8 cellular contexts compared by ENCODE assay signal in genomic region chr2:66577331-66578041, GRCh38.
DNase-seq lines count a peak whose midpoint lies in the region; ATAC-seq and TF ChIP-seq lines count a peak whose summit lies in the region.

No MANE protein-coding gene starts in this region.

- no peak overlapping the region for H3K27ac Mint-ChIP-seq in dendritic cell treated with granulocyte-macrophage colony-stimulating factor and Interleukin-4, amounts not matched to agents 40 ng/mL and 50 ng/mL, for 4 days

- TF ChIP-seq POLR2A in thyroid gland (IDR thresholded peaks at IDR 0.05): no peak

- H3K4me2 ChIP-seq in mesenchymal stem cell (ENCODE audit: low read length, poor library complexity, severe bottlenecking): peak overlapping the region; percentile 86

- no peaks in the 10 kb centered on the region for H3K79me1 ChIP-seq in mesenchymal stem cell (replicated peaks; ENCODE audit: low read length, poor library complexity, severe bottlenecking)

- H3K27me3 ChIP-seq in mesenchymal stem cell (ENCODE audit: control insufficient read depth in 1 of 2, insufficient read depth in 1 of 2, low read length in 2 of 2) (peaks cover 30 to 54% of the 10 kb centered on the region in 2 experiments), thyroid gland (peaks cover 61% of the 10 kb centered on the region)

- H3K9me3 Mint-ChIP-seq in dendritic cell treated with granulocyte-macrophage colony-stimulating factor and Interleukin-4, amounts not matched to agents 40 ng/mL and 50 ng/mL, for 4 days: no peaks in the 10 kb centered on the region

- no peak overlapping the region for H2AK5ac ChIP-seq in mesenchymal stem cell (ENCODE audit: low read length, severe bottlenecking)

- H3K9me3 ChIP-seq in mesenchymal stem cell (ENCODE audit: control insufficient read depth, low read length): no peaks in the 10 kb centered on the region
- H3K9me3 ChIP-seq in thyroid gland: no peaks in the 10 kb centered on the region

- no peak overlapping the region for H4K91ac ChIP-seq in mesenchymal stem cell (ENCODE audit: low read length)

- H3K14ac ChIP-seq in mesenchymal stem cell (ENCODE audit: low read length in 2 of 2): no peak overlapping the region

- ATAC-seq in activated CD4-positive, CD25-positive, alpha-beta regulatory T cell treated with anti-CD3 and anti-CD28 coated beads, Interleukin-2, amount 50 U/mL, for 24 hours: no peak
- ATAC-seq in HG02970 (IDR thresholded peaks at IDR 0.05; ENCODE audit: low FRiP score, unreplicated experiment): no peak

- peak overlapping the region in 1 of 2 experiments; percentile 37 for H3K4ac ChIP-seq in mesenchymal stem cell (ENCODE audit: low read depth in 1 of 2, low read length in 2 of 2)

- H3K4me3 ChIP-seq in mesenchymal stem cell (ENCODE audit: insufficient read depth in 1 of 2, low read depth in 1 of 2, low read length in 2 of 2): peak overlapping the region in 1 of 2 experiments; percentile 82
- peak overlapping the region in 1 of 3 donors; percentile 15 for H3K4me3 ChIP-seq in thyroid gland (replicated peaks in 1 of 3)

- H3K36me3 ChIP-seq in mesenchymal stem cell (ENCODE audit: control insufficient read depth in 1 of 2, insufficient read depth in 2 of 2, low read depth in 1 of 2, low read length in 2 of 2): no peaks in the 10 kb centered on the region
- no peaks in the 10 kb centered on the region for H3K36me3 ChIP-seq in thyroid gland

- peak overlapping the region; percentile 73 for H2BK15ac ChIP-seq in mesenchymal stem cell (ENCODE audit: low read depth, poor library complexity, severe bottlenecking)

- H3K27ac ChIP-seq in mesenchymal stem cell (ENCODE audit: low read length, poor library complexity, severe bottlenecking) (no peak overlapping the region), thyroid gland (peak overlapping the region in 2 of 3 donors; percentile 47)

- H3K18ac ChIP-seq in mesenchymal stem cell (ENCODE audit: low read depth in 1 of 2, low read length in 2 of 2): peak overlapping the region; percentile 24 to 58

- no peak overlapping the region for H2AFZ ChIP-seq in mesenchymal stem cell (ENCODE audit: low read depth, low read length)

- no peak for TF ChIP-seq CTCF in thyroid gland (IDR thresholded peaks at IDR 0.05)

- no peaks in the 10 kb centered on the region for H3K36me3 Mint-ChIP-seq in dendritic cell treated with granulocyte-macrophage colony-stimulating factor and Interleukin-4, amounts not matched to agents 40 ng/mL and 50 ng/mL, for 4 days (ENCODE audit: low read depth)

- peak overlapping the region; percentile 53 for H4K8ac ChIP-seq in mesenchymal stem cell (ENCODE audit: low read length)

- peaks cover 45% of the 10 kb centered on the region for H3K4me1 Mint-ChIP-seq in dendritic cell treated with granulocyte-macrophage colony-stimulating factor and Interleukin-4, amounts not matched to agents 40 ng/mL and 50 ng/mL, for 4 days (ENCODE audit: low read depth)

- H2BK5ac ChIP-seq in mesenchymal stem cell (ENCODE audit: low read depth, low read length, poor library complexity, severe bottlenecking): no peak overlapping the region

- H2BK120ac ChIP-seq in mesenchymal stem cell (ENCODE audit: low read depth, low read length): no peak overlapping the region

- WGBS in mesenchymal stem cell: 5% methylated on average over 35 of the region's 40 CpGs
- 8 to 9% methylated on average over 38 to 40 of the region's 40 CpGs for WGBS in thyroid gland, 2 donors

- H3K9ac ChIP-seq in mesenchymal stem cell (ENCODE audit: low read length): peak overlapping the region; percentile 84

- H2BK12ac ChIP-seq in mesenchymal stem cell (ENCODE audit: low read length in 2 of 2): peak overlapping the region in 1 of 2 experiments; percentile 72

- peaks cover 62% of the 10 kb centered on the region for H3K27me3 Mint-ChIP-seq in dendritic cell treated with granulocyte-macrophage colony-stimulating factor and Interleukin-4, amounts not matched to agents 40 ng/mL and 50 ng/mL, for 4 days

- peak overlapping the region; percentile 67 for H3K4me3 Mint-ChIP-seq in dendritic cell treated with granulocyte-macrophage colony-stimulating factor and Interleukin-4, amounts not matched to agents 40 ng/mL and 50 ng/mL, for 4 days

- DNase-seq in NCI-H146 (lab: John Stamatoyannopoulos, UW): peak; percentile 25
- no peak for DNase-seq in NCI-H146 treated with DMSO at 0.1 percent for 48 hours (lab: John Stamatoyannopoulos, UW; ENCODE audit: unreplicated experiment)
- DNase-seq in mesenchymal stem cell: no peak
- DNase-seq in thyroid gland: no peak
- DNase-seq in NCI-H1694 treated with DMSO at 0.1 percent for 48 hours (lab: John Stamatoyannopoulos, UW): no peak

- intact Hi-C loops in dendritic cell treated with granulocyte-macrophage colony-stimulating factor and Interleukin-4, amounts not matched to agents 40 ng/mL and 50 ng/mL, for 4 days (cut with micrococcal nuclease): loop anchor here (5.0 kb wide), 1 partner anchor 140 kb away; the partner anchor contains the start of gene MEIS1
- intact Hi-C loops in thyroid gland (cut with DNase I): loop anchor here (5.0 kb wide), 1 partner anchor 135 kb away; no protein-coding TSS in a partner anchor

- peak overlapping the region in 1 of 2 experiments; percentile 27 for H3K23ac ChIP-seq in mesenchymal stem cell (ENCODE audit: low read length in 2 of 2)

- H3K4me1 ChIP-seq in mesenchymal stem cell (ENCODE audit: control insufficient read depth, insufficient read depth, low read depth, low read length) (peaks cover 33% of the 10 kb centered on the region), thyroid gland (peaks cover 10 to 30% of the 10 kb centered on the region in 2 donors)
